8 cellular contexts compared by ENCODE assay signal in genomic region chr21:31873275-31873695, GRCh38. TPM values are rescaled to one million over a fixed set of nuclear protein-coding genes. Genes with fewer than 3 reads are reported as not detected.
DNase-seq lines count a peak whose midpoint lies in the region; ATAC-seq and TF ChIP-seq lines count a peak whose summit lies in the region.

No MANE protein-coding gene starts in this region.

- H3K27me3 Mint-ChIP-seq in activated T-cell treated with anti-CD3 and anti-CD28 coated beads, Interleukin-2, amount 50 U/mL, for 4 hours (ENCODE audit: low read depth) = peaks cover 58% of the 10 kb centered on the region
- peaks cover 41% of the 10 kb centered on the region for H3K27me3 Mint-ChIP-seq in activated T-helper 17 cell treated with anti-CD3 and anti-CD28 coated beads, Interleukin-2, amount 50 U/mL, for 72 hours
- H3K27me3 Mint-ChIP-seq in type B pancreatic cell (peaks cover 13% of the 10 kb centered on the region), HFFc6 (ENCODE audit: insufficient read depth) (peaks cover 17% of the 10 kb centered on the region)

- H3K4me3 Mint-ChIP-seq in activated T-cell treated with anti-CD3 and anti-CD28 coated beads, Interleukin-2, amount 50 U/mL, for 4 hours = no peak overlapping the region
- no peak overlapping the region for H3K4me3 Mint-ChIP-seq in activated T-helper 17 cell treated with anti-CD3 and anti-CD28 coated beads, Interleukin-2, amount 50 U/mL, for 72 hours
- H3K4me3 Mint-ChIP-seq in type B pancreatic cell = no peak overlapping the region
- H3K4me3 Mint-ChIP-seq in HFFc6 = no peak overlapping the region

- TF ChIP-seq CTCF in type B pancreatic cell (conservative IDR thresholded peaks at IDR 0.05) (no peak), HFFc6 (IDR thresholded peaks at IDR 0.05) (no peak)

- no peaks in the 10 kb centered on the region for H3K36me3 Mint-ChIP-seq in activated T-cell treated with anti-CD3 and anti-CD28 coated beads, Interleukin-2, amount 50 U/mL, for 4 hours (ENCODE audit: insufficient read depth)
- H3K36me3 Mint-ChIP-seq in activated T-helper 17 cell treated with anti-CD3 and anti-CD28 coated beads, Interleukin-2, amount 50 U/mL, for 72 hours (ENCODE audit: low read depth) = no peaks in the 10 kb centered on the region
- H3K36me3 Mint-ChIP-seq in type B pancreatic cell (peaks cover 16% of the 10 kb centered on the region), HFFc6 (ENCODE audit: low read depth) (no peaks in the 10 kb centered on the region)

- no peak overlapping the region for H3K27ac Mint-ChIP-seq in activated T-helper 17 cell treated with anti-CD3 and anti-CD28 coated beads, Interleukin-2, amount 50 U/mL, for 72 hours
- no peak overlapping the region for H3K27ac Mint-ChIP-seq in type B pancreatic cell
- no peak overlapping the region for H3K27ac Mint-ChIP-seq in HFFc6

- H3K9me3 Mint-ChIP-seq in activated T-cell treated with anti-CD3 and anti-CD28 coated beads, Interleukin-2, amount 50 U/mL, for 4 hours = no peaks in the 10 kb centered on the region
- no peaks in the 10 kb centered on the region for H3K9me3 Mint-ChIP-seq in activated T-helper 17 cell treated with anti-CD3 and anti-CD28 coated beads, Interleukin-2, amount 50 U/mL, for 72 hours
- H3K9me3 Mint-ChIP-seq in type B pancreatic cell (no peaks in the 10 kb centered on the region), HFFc6 (peaks cover 4% of the 10 kb centered on the region; the same call in 1 of the 2 replicates)

- peaks cover 8% of the 10 kb centered on the region for H3K4me1 Mint-ChIP-seq in activated T-cell treated with anti-CD3 and anti-CD28 coated beads, Interleukin-2, amount 50 U/mL, for 4 hours (ENCODE audit: low read depth)
- H3K4me1 Mint-ChIP-seq in activated T-helper 17 cell treated with anti-CD3 and anti-CD28 coated beads, Interleukin-2, amount 50 U/mL, for 72 hours = no peaks in the 10 kb centered on the region
- H3K4me1 Mint-ChIP-seq in type B pancreatic cell (ENCODE audit: unreplicated experiment) = peaks cover 35% of the 10 kb centered on the region
- H3K4me1 Mint-ChIP-seq in HFFc6 (ENCODE audit: low read depth) = no peaks in the 10 kb centered on the region

- DNase-seq in activated T-cell treated with anti-CD3 and anti-CD28 coated beads, Interleukin-2, amount 50 U/mL, for 4 hours = no peak
- DNase-seq in activated T-cell treated with anti-CD3 and anti-CD28 coated beads, Interleukin-2, amount 50 U/mL, for 1 hour = no peak
- no peak for DNase-seq in left lobe of liver (ENCODE audit: low spot score)
- peak; percentile 75 for DNase-seq in type B pancreatic cell (ENCODE audit: extremely low spot score, unreplicated experiment)
- no peak for DNase-seq in HFFc6

- ATAC-seq in activated T-cell treated with anti-CD3 and anti-CD28 coated beads, Interleukin-2, amount 50 U/mL, for 4 hours = peak; percentile 33 to 50
- peak; percentile 28 for ATAC-seq in activated T-helper 17 cell treated with anti-CD3 and anti-CD28 coated beads, Interleukin-2, amount 50 U/mL, for 72 hours (replicated peaks)
- ATAC-seq in left lobe of liver (peak; percentile 33), HG03439 (IDR thresholded peaks at IDR 0.05; ENCODE audit: unreplicated experiment) (no peak), GM19463 (IDR thresholded peaks at IDR 0.05; ENCODE audit: unreplicated experiment) (no peak)

RNA-seq across cellular contexts. Expression of gene HUNK, which starts 0.5 kb away (rescaled TPM):
- under 1 TPM; 0.05 to 0.61 (median 0.05) TPM for total RNA-seq in activated T-cell treated with anti-CD3 and anti-CD28 coated beads, Interleukin-2, amount 50 U/mL, for 4 hours
- total RNA-seq in activated T-helper 17 cell treated with anti-CD3 and anti-CD28 coated beads, Interleukin-2, amount 50 U/mL, for 72 hours = under 1 TPM; 0.61 to 0.85 TPM
- total RNA-seq in left lobe of liver (0.55 TPM), type B pancreatic cell (ENCODE audit: low replicate concordance) (11.3 and 44.0 TPM in 2 replicates)
- not detected for total RNA-seq in HFFc6 (2021; fragmentation: NEBNext Ultra II Directional; extraction: Animal tissue kit (Norgen Biotek cat#: 25700))

Comparison
In these comparisons a context has a peak if more than half of its experiments do, and no peak if none do; other contexts are left out.
1. ATAC-seq: peak in activated T-cell treated with anti-CD3 and anti-CD28 coated beads, Interleukin-2, amount 50 U/mL, for 4 hours (2 of 2), activated T-helper 17 cell treated with anti-CD3 and anti-CD28 coated beads, Interleukin-2, amount 50 U/mL, for 72 hours (single experiment) and left lobe of liver (single experiment); none in HG03439 (single experiment) and GM19463 (single experiment).